In the genomic region with DNA sequence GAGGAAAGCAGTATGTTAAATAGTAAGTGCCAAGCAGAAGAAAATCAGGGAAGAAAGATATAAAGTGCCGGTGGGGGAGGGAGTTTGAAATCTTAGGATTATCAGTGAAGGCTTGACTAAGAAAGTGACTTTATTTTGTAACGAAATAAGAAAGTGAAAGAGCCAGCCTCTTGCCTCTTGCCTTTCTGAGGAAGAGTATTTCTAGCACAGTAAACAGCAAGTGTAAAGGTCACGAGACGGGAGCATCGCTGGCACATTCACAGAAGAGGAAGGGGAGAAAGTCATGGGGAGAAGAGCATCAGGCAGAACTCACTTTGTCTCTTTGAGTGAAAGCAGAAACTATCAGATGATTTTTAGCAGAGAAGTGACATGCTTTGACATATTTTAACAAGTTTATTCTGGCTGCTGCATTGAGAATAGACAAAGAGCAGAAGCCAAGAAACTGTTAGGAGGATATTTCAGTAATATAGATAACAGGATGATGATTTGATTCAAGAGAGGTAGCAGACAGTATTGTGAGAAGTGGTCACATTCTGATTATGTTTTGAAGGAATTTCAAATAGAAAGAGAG, we compare ENCODE assay signal across 10 cellular contexts.
DNase-seq lines count a peak whose midpoint lies in the region; ATAC-seq and TF ChIP-seq lines count a peak whose summit lies in the region.
"Had no signal": no experiment of that assay in that cellular context is flagged by ENCODE, and none has a peak within 500 bp of the region (broad histone marks: within the 10 kb centered on the region; RNA-seq: fewer than 3 reads in every experiment).

No MANE protein-coding gene starts in this region.

- no peak for TF ChIP-seq CTCF in thoracic aorta (IDR thresholded peaks at IDR 0.05)

- H3K27ac ChIP-seq in right cardiac atrium (ENCODE audit: low read length) (peak overlapping the region; percentile 62), thoracic aorta (peak overlapping the region; percentile 44 to 51)

- H3K9me3 ChIP-seq in right cardiac atrium (ENCODE audit: control insufficient read depth, low read length): no peaks in the 10 kb centered on the region
- H3K9me3 ChIP-seq in thoracic aorta: peaks cover 5% of the 10 kb centered on the region
- H3K9me3 ChIP-seq: BE2C had no signal

- H3K36me3 ChIP-seq in thoracic aorta: no peaks in the 10 kb centered on the region
- H3K36me3 ChIP-seq: BE2C had no signal

- H3K4me3 ChIP-seq in right cardiac atrium (ENCODE audit: low read length) (no peak overlapping the region), thoracic aorta (no peak overlapping the region)

- H3K27me3 ChIP-seq in right cardiac atrium (ENCODE audit: control insufficient read depth, insufficient read depth): no peaks in the 10 kb centered on the region
- H3K27me3 ChIP-seq in thoracic aorta (replicated peaks; ENCODE audit: insufficient read depth): no peaks in the 10 kb centered on the region
- H3K27me3 ChIP-seq: BE2C had no signal

- intact Hi-C loops in right cardiac atrium (cut with DNase I): no loop called here

- 8% methylated on average over 5 of the region's 5 CpGs for WGBS in right cardiac atrium

- H3K4me1 ChIP-seq in right cardiac atrium (ENCODE audit: control insufficient read depth, insufficient read depth, low read length): peaks cover 7% of the 10 kb centered on the region
- H3K4me1 ChIP-seq in thoracic aorta (ENCODE audit: control insufficient read depth in 1 of 2, low read depth in 2 of 2): peaks cover 15 to 88% of the 10 kb centered on the region in 2 donors
- H3K4me1 ChIP-seq: BE2C had no signal

- ATAC-seq in HG03060 (IDR thresholded peaks at IDR 0.05; ENCODE audit: low read depth, unreplicated experiment) (peak; percentile 43), right cardiac atrium (peak in 1 of 2 donors; percentile 28), thoracic aorta (ENCODE audit: insufficient number of reproducible peaks, low FRiP score, low read depth) (no peak)

- DNase-seq in activated effector memory CD4-positive, alpha-beta T cell treated with anti-CD3 and anti-CD28 coated beads, Interleukin-2, amount 50 U/mL, for 16 hours: peak; percentile 63
- DNase-seq in activated effector memory CD4-positive, alpha-beta T cell treated with Interleukin-2 at 50 U/mL for 16 hours: no peak
- DNase-seq in right cardiac atrium: peak in 2 of 3 donors; percentile 40 to 50
- DNase-seq in thoracic aorta (ENCODE audit: low spot score): no peak
- DNase-seq in NCI-H1436 (lab: John Stamatoyannopoulos, UW): no peak
- no peak for DNase-seq in DMS53 treated with DMSO at 0.1 percent for 48 hours (lab: John Stamatoyannopoulos, UW; ENCODE audit: unreplicated experiment)
- DNase-seq in NCI-H1105 treated with DMSO at 0.1 percent for 48 hours (lab: John Stamatoyannopoulos, UW): no peak
- DNase-seq: BE2C, NCI-H2081 treated with DMSO at 0.1 percent for 48 hours had no signal

Comparison
In these comparisons a context has a peak if more than half of its experiments do, and no peak if none do; other contexts are left out.
1. DNase-seq: peak in activated effector memory CD4-positive, alpha-beta T cell treated with anti-CD3 and anti-CD28 coated beads, Interleukin-2, amount 50 U/mL, for 16 hours (single experiment) and right cardiac atrium (2 of 3); none in activated effector memory CD4-positive, alpha-beta T cell treated with Interleukin-2 at 50 U/mL for 16 hours (single experiment), thoracic aorta (single experiment), NCI-H1436 (single experiment), DMS53 treated with DMSO at 0.1 percent for 48 hours (single experiment) and NCI-H1105 treated with DMSO at 0.1 percent for 48 hours (single experiment).